In genomic region chr11:8381871-8382396, GRCh38 we compare ENCODE assay signal across 21 cellular contexts.
"Had no signal": no experiment of that assay in that cellular context is flagged by ENCODE, and none has a peak within 500 bp of the region (broad histone marks: within the 10 kb centered on the region; RNA-seq: fewer than 3 reads in every experiment).

No MANE protein-coding gene starts in this region.

- ATAC-seq: left cardiac atrium; left ventricle myocardium superior; naive thymus-derived CD4-positive, alpha-beta T cell; right cardiac atrium had no signal

- H3K27me3 ChIP-seq: brain microvascular endothelial cell, esophagus squamous epithelium, suprapubic skin, tibial artery had no signal

- H3K36me3 ChIP-seq: brain microvascular endothelial cell, esophagus squamous epithelium, suprapubic skin, tibial artery had no signal

- H3K27ac ChIP-seq: brain microvascular endothelial cell, suprapubic skin, tibial artery had no signal

- H3K4me3 ChIP-seq: esophagus squamous epithelium, suprapubic skin, tibial artery had no signal

- H3K9me3 ChIP-seq: esophagus squamous epithelium, suprapubic skin, tibial artery had no signal

- DNase-seq: activated CD4-positive, alpha-beta memory T cell treated with anti-CD3 and anti-CD28 coated beads, Interleukin-2, amount 10 ng/mL, durations not matched to agents 7 days and 5 days; activated CD4-positive, alpha-beta T cell treated with anti-CD3 and anti-CD28 coated beads, Interleukin-2, amount 10 ng/mL, durations not matched to agents 7 days and 5 days; activated CD4-positive, CD25-positive, alpha-beta regulatory T cell treated with anti-CD3 and anti-CD28 coated beads, Interleukin-2, amount 50 U/mL, for 72 hours; activated CD8-positive, alpha-beta memory T cell treated with anti-CD3 and anti-CD28 coated beads, Interleukin-2, amount 50 U/mL, for 48 hours; activated gamma-delta T cell; activated naive CD4-positive, alpha-beta T cell treated with anti-CD3 and anti-CD28 coated beads, Interleukin-2, amount 10 ng/mL, durations not matched to agents 7 days and 5 days; activated naive CD8-positive, alpha-beta T cell treated with anti-CD3 and anti-CD28 coated beads, Interleukin-2, amount 10 ng/mL, durations not matched to agents 7 days and 5 days; activated T-cell treated with anti-CD3 and anti-CD28 coated beads, Interleukin-2, amount 50 U/mL, for 24 hours; cortex of kidney; endodermal cell; esophagus squamous epithelium; foreskin melanocyte; left cardiac atrium; left ventricle myocardium superior; naive thymus-derived CD4-positive, alpha-beta T cell; right cardiac atrium; stimulated activated CD4-positive, alpha-beta T cell treated with anti-CD3 and anti-CD28 coated beads, Interleukin-2, amount 100 ng/mL, for 48 hours; T-helper 2 cell; tibial artery had no signal

- H3K4me1 ChIP-seq: suprapubic skin, tibial artery had no signal
